8 cellular contexts compared by ENCODE assay signal in genomic region chr6:37314803-37315515, GRCh38. TPM values are rescaled to one million over a fixed set of nuclear protein-coding genes. Genes with fewer than 3 reads are reported as not detected.
DNase-seq lines count a peak whose midpoint lies in the region; ATAC-seq and TF ChIP-seq lines count a peak whose summit lies in the region.

No MANE protein-coding gene starts in this region.

- H3K27ac Mint-ChIP-seq in brain = peak overlapping the region in 2 of 5 experiments; percentile 4 to 7

- H3K9me3 ChIP-seq in lower lobe of right lung = no peaks in the 10 kb centered on the region

- intact Hi-C loops in lower lobe of right lung (cut with DNase I) = no loop called here

- H3K4me1 Mint-ChIP-seq in brain = peaks cover under 1% of the 10 kb centered on the region

- no peak overlapping the region for H3K27ac ChIP-seq in RWPE1
- H3K27ac ChIP-seq in lower lobe of right lung = no peak overlapping the region

- no peaks in the 10 kb centered on the region for H3K9me3 Mint-ChIP-seq in brain

- TF ChIP-seq CTCF in RWPE1 (conservative IDR thresholded peaks at IDR 0.05; ENCODE audit: low read depth) (peak; percentile 40; the same call in 1 of the 2 replicates), brain (conservative IDR thresholded peaks at IDR 0.05) (peak; percentile 33 to 41), lower lobe of right lung (IDR thresholded peaks at IDR 0.05) (peak; percentile 42)

- no peak overlapping the region for H3K4me3 ChIP-seq in lower lobe of right lung

- no peaks in the 10 kb centered on the region for H3K4me1 ChIP-seq in lower lobe of right lung

- no peaks in the 10 kb centered on the region for H3K27me3 Mint-ChIP-seq in brain

- peaks cover 76% of the 10 kb centered on the region for H3K36me3 ChIP-seq in lower lobe of right lung

- H3K36me3 Mint-ChIP-seq in brain = peaks cover 35% of the 10 kb centered on the region

- CTCF ChIA-PET in RWPE1 (lab: Yijun Ruan, JAX) = interaction anchor here (0.6 to 3.5 kb wide), 9 partner anchors 10 to 293 kb away, joined by 3 to 17 read pairs (median 4); no protein-coding TSS in a partner anchor

- POLR2A ChIA-PET in RWPE1 (lab: Yijun Ruan, JAX; ENCODE audit: low non-redundant PET) = no interaction called here

- DNase-seq in CMK (ENCODE audit: low read depth) (peak; percentile 97), HT1080 (ENCODE audit: low read depth) (peak; percentile 37), RWPE1 (ENCODE audit: low spot score) (peak; percentile 36), lower lobe of right lung (no peak)
- no peak for DNase-seq in NK-92 treated with Interleukin-12 subunit alpha and Interleukin-12 subunit beta, amount 100 ng/mL, for 24 hours (lab: John Stamatoyannopoulos, UW)

- H3K4me3 Mint-ChIP-seq in brain = no peak overlapping the region

- ATAC-seq in lower lobe of right lung (peak; percentile 43 to 69), GM18858 (IDR thresholded peaks at IDR 0.05; ENCODE audit: unreplicated experiment) (no peak), GM18867 (IDR thresholded peaks at IDR 0.05; ENCODE audit: unreplicated experiment) (no peak)

- H3K27me3 ChIP-seq in lower lobe of right lung (ENCODE audit: low read depth) = no peaks in the 10 kb centered on the region

RNA-seq across cellular contexts. Expression of gene RNF8, which starts 38.8 kb away (rescaled TPM):
- 22.5 and 23.8 TPM in 2 replicates for total RNA-seq in HT1080 (2014; rRNA removed; shearing (Covaris generic))
- 19.3 and 20.7 TPM in 2 replicates for polyA plus RNA-seq in HT1080 (2015; cell fraction: cytosol; rRNA removed)
- 11.6 and 13.1 TPM in 2 replicates for polyA plus RNA-seq in HT1080 (2015; cell fraction: nucleus; rRNA removed)
- 34.5 TPM for polyA plus RNA-seq in brain (ENCODE audit: insufficient read depth, low read depth, low replicate concordance)
- total RNA-seq in lower lobe of right lung = 13.1 TPM

RNA-seq across cellular contexts. Expression of gene TMEM217, which starts 57.0 kb away (rescaled TPM):
- 0.37 and 3.4 TPM in 2 replicates for total RNA-seq in HT1080 (2014; rRNA removed; shearing (Covaris generic))
- 0.71 and 2.4 TPM in 2 replicates for polyA plus RNA-seq in HT1080 (2015; cell fraction: cytosol; rRNA removed)
- 0.42 and 0.94 TPM in 2 replicates for polyA plus RNA-seq in HT1080 (2015; cell fraction: nucleus; rRNA removed)
- polyA plus RNA-seq in brain (ENCODE audit: insufficient read depth, low read depth, low replicate concordance) = 1.1 TPM
- total RNA-seq in lower lobe of right lung = 1.1 TPM

RNA-seq across cellular contexts. Expression of gene TBC1D22B, which starts 57.4 kb away (rescaled TPM):
- 5.1 and 8.3 TPM in 2 replicates for total RNA-seq in HT1080 (2014; rRNA removed; shearing (Covaris generic))
- polyA plus RNA-seq in HT1080 (2015; cell fraction: cytosol; rRNA removed) = 10.9 and 13.8 TPM in 2 replicates
- 9.9 and 10.3 TPM in 2 replicates for polyA plus RNA-seq in HT1080 (2015; cell fraction: nucleus; rRNA removed)
- polyA plus RNA-seq in brain (ENCODE audit: insufficient read depth, low read depth, low replicate concordance) = 16.3 TPM
- 11.5 TPM for total RNA-seq in lower lobe of right lung

Comparison
In these comparisons a context has a peak if more than half of its experiments do, and no peak if none do; other contexts are left out.
1. DNase-seq: peak in CMK (single experiment), HT1080 (single experiment) and RWPE1 (single experiment); none in lower lobe of right lung (single experiment) and NK-92 treated with Interleukin-12 subunit alpha and Interleukin-12 subunit beta, amount 100 ng/mL, for 24 hours (single experiment).
2. ATAC-seq: peak in lower lobe of right lung (2 of 2); none in GM18858 (single experiment) and GM18867 (single experiment).
3. Peak in every context shown above with its lines, with median percentiles within 50 percentile points of each other: CTCF ChIP-seq.